33 cellular contexts compared by ENCODE assay signal in genomic region chr3:3071136-3071535, GRCh38. TPM values are rescaled to one million over a fixed set of nuclear protein-coding genes. Genes with fewer than 3 reads are reported as not detected.
"Had no signal": no experiment of that assay in that cellular context is flagged by ENCODE, and none has a peak within 500 bp of the region (broad histone marks: within the 10 kb centered on the region; RNA-seq: fewer than 3 reads in every experiment).

No MANE protein-coding gene starts in this region.

- H3K27ac ChIP-seq: adrenal gland, cardiac muscle cell, colonic mucosa, epithelial cell of prostate, esophagus squamous epithelium, ovary, sigmoid colon, thoracic aorta, WERI-Rb-1 had no signal

- H3K9me3 ChIP-seq: adrenal gland, colonic mucosa, esophagus squamous epithelium, ovary, sigmoid colon, thoracic aorta had no signal

- H3K27me3 ChIP-seq: adrenal gland, cardiac muscle cell, colonic mucosa, esophagus squamous epithelium, ovary, sigmoid colon had no signal

- DNase-seq: activated CD4-positive, alpha-beta memory T cell treated with anti-CD3 and anti-CD28 coated beads for 36 hours; activated CD4-positive, alpha-beta T cell treated with anti-CD3 and anti-CD28 coated beads, Interleukin-2, amount 10 ng/mL, durations not matched to agents 24 days and 14 days; activated CD8-positive, alpha-beta memory T cell treated with anti-CD3 and anti-CD28 coated beads, Interleukin-2, amount 50 U/mL, for 4 hours; activated effector memory CD4-positive, alpha-beta T cell treated with anti-CD3 and anti-CD28 coated beads, Interleukin-2, amount 50 U/mL, for 16 hours; activated naive CD4-positive, alpha-beta T cell treated with anti-CD3 and anti-CD28 coated beads for 36 hours; activated naive CD8-positive, alpha-beta T cell treated with anti-CD3 and anti-CD28 coated beads for 36 hours; activated T-cell treated with anti-CD3 and anti-CD28 coated beads, Interleukin-2, amount 50 U/mL, for 1 hour; adrenal gland; aorta; cerebellar nuclear complex; colonic mucosa; effector CD8-positive, alpha-beta T cell; esophagus squamous epithelium; left cardiac atrium; mammary epithelial cell; nephron progenitor cell; ovary; sigmoid colon; small intestine; stimulated activated CD4-positive, alpha-beta T cell treated with anti-CD3 and anti-CD28 coated beads, Interleukin-4, amount 100 ng/mL, for 24 hours; T1000; trophoblast cell; WERI-Rb-1 had no signal

- ATAC-seq: activated CD4-positive, CD25-positive, alpha-beta regulatory T cell treated with anti-CD3 and anti-CD28 coated beads, Interleukin-2, amount 50 U/mL, for 24 hours; left cardiac atrium; stimulated activated effector memory CD8-positive, alpha-beta T cell treated with anti-CD3 and anti-CD28 coated beads, Interleukin-12 subunit alpha, Interleukin-12 subunit beta, amount 100 ng/mL, for 72 hours had no signal

- H3K4me3 ChIP-seq: adrenal gland, cardiac muscle cell, colonic mucosa, esophagus squamous epithelium, ovary, sigmoid colon, thoracic aorta had no signal

- H3K4me1 ChIP-seq: adrenal gland, colonic mucosa, sigmoid colon had no signal

RNA-seq across cellular contexts. Expression of gene IL5RA, which starts 39.0 kb away (rescaled TPM):
- total RNA-seq: activated CD4-positive, alpha-beta T cell treated with anti-CD3 and anti-CD28 coated beads, Interleukin-2, amount 10 ng/mL, durations not matched to agents 24 days and 14 days; activated naive CD4-positive, alpha-beta T cell treated with anti-CD3 and anti-CD28 coated beads for 36 hours; activated naive CD8-positive, alpha-beta T cell treated with anti-CD3 and anti-CD28 coated beads for 36 hours; activated T-helper 1 cell treated with anti-CD3 and anti-CD28 coated beads, Interleukin-12 subunit alpha, Interleukin-12 subunit beta, Interleukin-2, Interleukin-4 antibody, amounts not matched to agents 30 ng/mL and 10 ng/mL and 1 ng/mL, durations not matched to agents 14 hours and 24 hours and 36 hours; cardiac muscle cell; dermis microvascular lymphatic vessel endothelial cell; mammary epithelial cell; progenitor cell of endocrine pancreas; renal cortical epithelial cell had no signal
- polyA plus RNA-seq: aorta, cardiac muscle cell, keratinocyte, mammary epithelial cell had no signal
